ENCODE assay signal across 15 cellular contexts in the genomic region with DNA sequence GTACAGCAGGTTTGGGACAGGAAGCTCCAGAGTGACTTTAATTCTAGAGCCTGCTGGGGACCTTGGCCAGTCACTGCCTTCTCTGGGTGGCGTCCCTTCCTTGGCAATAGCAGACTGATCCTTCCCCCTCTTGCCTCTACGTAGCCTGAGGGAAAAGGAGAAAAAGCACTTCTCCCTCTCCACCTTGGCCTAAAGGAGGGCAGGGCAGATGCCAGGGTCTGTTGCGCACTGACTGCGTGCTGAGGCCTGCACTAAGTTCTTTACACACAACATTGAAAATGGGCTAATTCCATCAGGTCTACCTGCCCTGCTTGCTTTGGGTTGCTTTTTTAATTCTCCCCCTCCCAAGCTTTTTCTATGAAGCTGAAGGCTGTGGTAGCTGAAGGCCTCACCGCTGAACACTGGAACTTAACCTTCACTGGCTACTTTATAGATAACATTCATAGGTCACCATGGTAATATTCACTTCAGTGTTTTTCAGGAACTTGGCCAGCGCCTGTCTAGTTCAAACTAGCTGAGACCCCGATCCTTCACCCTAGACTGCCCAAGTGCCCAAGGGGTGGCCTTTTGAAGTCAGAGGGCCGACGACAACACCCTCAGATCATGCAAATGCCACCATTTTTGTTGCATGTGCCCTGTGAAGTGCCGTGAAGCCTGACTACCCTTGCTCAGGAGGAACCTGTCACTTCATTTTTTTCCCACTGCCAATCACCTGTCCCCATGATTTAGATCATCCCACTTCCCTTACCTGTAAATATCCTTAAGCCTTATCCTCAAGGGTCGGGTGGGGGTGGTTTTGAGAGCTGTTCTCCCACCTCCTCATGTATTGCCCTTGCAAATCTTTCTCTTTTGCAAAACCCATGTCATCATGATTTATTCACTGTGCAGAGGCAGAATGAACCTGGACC. TPM values are rescaled to one million over a fixed set of nuclear protein-coding genes. Genes with fewer than 3 reads are reported as not detected.
A peak's percentile ranks its signal among the peaks of the same experiment; 100 is the strongest.
DNase-seq lines count a peak whose midpoint lies in the region; ATAC-seq and TF ChIP-seq lines count a peak whose summit lies in the region.
"Had no signal": no experiment of that assay in that cellular context is flagged by ENCODE, and none has a peak within 500 bp of the region (broad histone marks: within the 10 kb centered on the region; RNA-seq: fewer than 3 reads in every experiment).

No MANE protein-coding gene starts in this region.

- peaks cover 47 to 57% (median 50%) of the 10 kb centered on the region in 3 donors for H3K4me1 Mint-ChIP-seq in CD8-positive, alpha-beta memory T cell
- H3K4me1 Mint-ChIP-seq in chondrocyte (ENCODE audit: low read depth) (peaks cover 34% of the 10 kb centered on the region), natural killer cell (peaks cover 80 to 83% of the 10 kb centered on the region in 2 donors)

- peak overlapping the region; percentile 24; the same call in 1 of the 2 replicates for H3K9ac ChIP-seq in OCI-LY1 (ENCODE audit: low read length)

- POLR2A ChIA-PET in CD8-positive, alpha-beta memory T cell (lab: Charles Lee) = no interaction called here

- no peak overlapping the region for H3K4me3 ChIP-seq in CD8-positive, alpha-beta memory T cell (ENCODE audit: low read length)
- H3K4me3 ChIP-seq in OCI-LY1 (ENCODE audit: low read depth, low read length, poor library complexity, severe bottlenecking) (no peak overlapping the region), lower lobe of right lung (no peak overlapping the region), mucosa of descending colon (no peak overlapping the region)

- TF ChIP-seq CTCF in OCI-LY1 (IDR thresholded peaks at IDR 0.05; ENCODE audit: low read length) (no peak), chondrocyte (IDR thresholded peaks at IDR 0.05) (no peak), natural killer cell (IDR thresholded peaks at IDR 0.05) (no peak), lower lobe of right lung (IDR thresholded peaks at IDR 0.05) (no peak), mucosa of descending colon (IDR thresholded peaks at IDR 0.05) (no peak)

- H3K4me1 ChIP-seq in CD8-positive, alpha-beta memory T cell (ENCODE audit: insufficient read depth, low read length) = peaks cover 34% of the 10 kb centered on the region
- H3K4me1 ChIP-seq in OCI-LY1 (ENCODE audit: insufficient read depth, low read length, severe bottlenecking) = peaks cover 72% of the 10 kb centered on the region
- H3K4me1 ChIP-seq in lower lobe of right lung = peaks cover 29% of the 10 kb centered on the region
- H3K4me1 ChIP-seq in mucosa of descending colon (ENCODE audit: low read depth) = peaks cover 6% of the 10 kb centered on the region

- H3F3A ChIP-seq in OCI-LY1 (ENCODE audit: insufficient read depth, low read length) = peaks cover 8% of the 10 kb centered on the region; the same call in 1 of the 2 replicates

- no peak overlapping the region for H3K4me3 Mint-ChIP-seq in CD8-positive, alpha-beta memory T cell
- H3K4me3 Mint-ChIP-seq in chondrocyte (ENCODE audit: unreplicated experiment) (no peak overlapping the region), natural killer cell (peak overlapping the region; percentile 21)
- H3K4me3 Mint-ChIP-seq: B cell had no signal

- H3K9me2 ChIP-seq in OCI-LY1 (ENCODE audit: low read depth, low read length) = no peaks in the 10 kb centered on the region

- H4K20me1 ChIP-seq in OCI-LY1 (ENCODE audit: insufficient read depth, low read length) = no peaks in the 10 kb centered on the region

- H3K9me3 Mint-ChIP-seq in CD8-positive, alpha-beta memory T cell = no peaks in the 10 kb centered on the region
- no peaks in the 10 kb centered on the region for H3K9me3 Mint-ChIP-seq in chondrocyte (ENCODE audit: low read depth)
- H3K9me3 Mint-ChIP-seq in natural killer cell = no peaks in the 10 kb centered on the region

- H3K36me3 Mint-ChIP-seq in CD8-positive, alpha-beta memory T cell = no peaks in the 10 kb centered on the region
- H3K36me3 Mint-ChIP-seq in chondrocyte (ENCODE audit: low read depth) = no peaks in the 10 kb centered on the region
- no peaks in the 10 kb centered on the region for H3K36me3 Mint-ChIP-seq in natural killer cell

- no peaks in the 10 kb centered on the region for H3K27me3 ChIP-seq in CD8-positive, alpha-beta memory T cell (ENCODE audit: insufficient read depth, low read length, poor library complexity, severe bottlenecking)
- no peaks in the 10 kb centered on the region for H3K27me3 ChIP-seq in OCI-LY1 (ENCODE audit: insufficient read depth, low read length)
- no peaks in the 10 kb centered on the region for H3K27me3 ChIP-seq in lower lobe of right lung (ENCODE audit: low read depth)

- no peaks in the 10 kb centered on the region for H3K36me3 ChIP-seq in CD8-positive, alpha-beta memory T cell (ENCODE audit: insufficient read depth, low read length)
- H3K36me3 ChIP-seq in OCI-LY1 (ENCODE audit: insufficient read depth, low read length) (peaks cover 21% of the 10 kb centered on the region; the same call in 1 of the 2 replicates), lower lobe of right lung (no peaks in the 10 kb centered on the region), mucosa of descending colon (ENCODE audit: low read depth) (no peaks in the 10 kb centered on the region)

- peak overlapping the region; percentile 17 for H3K27ac ChIP-seq in CD8-positive, alpha-beta memory T cell (ENCODE audit: low read depth, low read length)
- H3K27ac ChIP-seq in OCI-LY1 (ENCODE audit: low read depth, low read length, poor library complexity, severe bottlenecking) (peak overlapping the region; percentile 90), lower lobe of right lung (no peak overlapping the region)

- peak overlapping the region; percentile 20; the same call in 1 of the 2 replicates for H3K4me2 ChIP-seq in OCI-LY1 (ENCODE audit: low read length)

- no peaks in the 10 kb centered on the region for H3K27me3 Mint-ChIP-seq in CD8-positive, alpha-beta memory T cell
- H3K27me3 Mint-ChIP-seq in chondrocyte (ENCODE audit: low read depth) (no peaks in the 10 kb centered on the region), natural killer cell (ENCODE audit: low read depth in 2 of 2) (no peaks in the 10 kb centered on the region)
- H3K27me3 Mint-ChIP-seq: B cell had no signal

- CTCF ChIA-PET in CD8-positive, alpha-beta memory T cell (lab: Charles Lee) = interaction anchor here (2.8 kb wide), 1 partner anchor 15 kb away, joined by 7 read pairs; no protein-coding TSS in a partner anchor

- DNase-seq in CD8-positive, alpha-beta memory T cell = no peak
- DNase-seq in chondrocyte (ENCODE audit: low spot score) (peak; percentile 28), natural killer cell (no peak), NCI-H2107 (lab: John Stamatoyannopoulos, UW) (no peak), lower lobe of right lung (no peak), mucosa of descending colon (no peak)
- DNase-seq: H7, Kasumi-1, NCI-H1417 treated with DMSO at 0.1 percent for 48 hours, NCI-H2029 treated with DMSO at 0.1 percent for 48 hours, NCI-H524 had no signal

- no peak for ATAC-seq in natural killer cell
- no peak for ATAC-seq in lower lobe of right lung
- no peak for ATAC-seq in mucosa of descending colon
- no peak for ATAC-seq in HG02610 (IDR thresholded peaks at IDR 0.05; ENCODE audit: unreplicated experiment)

- H3K79me2 ChIP-seq in OCI-LY1 (ENCODE audit: insufficient read depth, low read length) = no peaks in the 10 kb centered on the region

- H2AFZ ChIP-seq in OCI-LY1 (ENCODE audit: low read length) = no peak overlapping the region

- H3K27ac Mint-ChIP-seq in CD8-positive, alpha-beta memory T cell = peak overlapping the region in 6 of 8 donors; percentile 16 to 77 (median 28)
- H3K27ac Mint-ChIP-seq in chondrocyte (ENCODE audit: unreplicated experiment) (no peak overlapping the region), natural killer cell (peak overlapping the region; percentile 35 to 75)
- H3K27ac Mint-ChIP-seq: B cell had no signal

- intact Hi-C loops in natural killer cell (cut with micrococcal nuclease) = no loop called here
- intact Hi-C loops in lower lobe of right lung (cut with DNase I) = no loop called here
- intact Hi-C loops in mucosa of descending colon (cut with DNase I, micrococcal nuclease) = no loop called here

- no peaks in the 10 kb centered on the region for H3K9me3 ChIP-seq in CD8-positive, alpha-beta memory T cell (ENCODE audit: low read length)
- H3K9me3 ChIP-seq in OCI-LY1 (ENCODE audit: low read length) (no peaks in the 10 kb centered on the region), lower lobe of right lung (no peaks in the 10 kb centered on the region), mucosa of descending colon (no peaks in the 10 kb centered on the region)

RNA-seq across cellular contexts. Expression of gene PRF1, which starts 28.7 kb away (rescaled TPM):
- total RNA-seq in CD8-positive, alpha-beta memory T cell = 10 to 100 TPM; 94.8 to 95.7 TPM
- polyA plus RNA-seq in CD8-positive, alpha-beta memory T cell = 762 TPM
- total RNA-seq in chondrocyte = not detected in 3 replicates
- total RNA-seq in natural killer cell = 1,000 to 10,000 TPM; 1,641 to 2,133 (median 1,982) TPM
- 29.5 TPM for total RNA-seq in lower lobe of right lung
- 1 to 10 TPM; 2.5 to 3.7 (median 3.0) TPM for total RNA-seq in mucosa of descending colon
- total RNA-seq: Daoy, H7 had no signal

Comparison
In these comparisons a context has a peak if more than half of its experiments do, and no peak if none do; other contexts are left out.
1. RNA of gene PRF1, which starts 28.7 kb away (total RNA-seq): 1,641 to 2,133 TPM in natural killer cell; 94.8 to 95.7 TPM in CD8-positive, alpha-beta memory T cell, 29.5 TPM in lower lobe of right lung (single experiment), 2.5 to 3.7 TPM in mucosa of descending colon and not detected in chondrocyte; every median in the first group is over 10 times any median in the second.